In the genomic region with DNA sequence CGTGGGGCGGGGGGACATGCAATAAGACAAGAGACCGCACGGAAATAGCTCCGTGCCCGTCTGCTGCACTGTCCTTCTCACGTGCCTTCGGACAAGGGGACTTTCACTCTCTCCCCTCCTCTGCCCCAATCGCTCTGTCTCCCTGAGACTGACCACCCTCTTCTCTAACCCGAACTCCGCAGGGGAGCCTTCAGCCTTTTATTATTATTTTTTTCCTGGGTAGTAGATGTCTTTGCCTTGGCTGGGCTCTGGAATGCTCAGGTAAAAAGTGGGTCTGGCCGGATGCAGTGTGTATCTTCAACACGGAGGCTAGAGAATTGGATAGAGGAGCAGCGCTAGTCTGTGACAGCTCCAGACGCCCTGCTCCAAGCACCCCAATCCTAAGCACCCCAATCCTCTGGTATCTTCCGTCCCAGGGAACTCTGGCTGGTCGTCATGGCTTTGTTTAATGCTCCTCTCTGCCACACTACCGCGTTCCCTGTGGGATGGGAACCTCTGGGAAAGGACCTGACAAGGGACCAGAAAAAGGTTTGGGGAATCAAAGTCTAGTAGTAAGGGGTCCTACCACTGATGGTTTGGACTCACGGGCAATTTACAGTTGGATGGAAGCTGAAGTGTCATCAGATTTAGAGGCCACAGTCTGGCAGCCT, we compare ENCODE assay signal across 1 cellular context.
TF ChIP-seq lines count a peak whose summit lies in the region.

No MANE protein-coding gene starts in this region.

TF ChIP-seq in HepG2, 621 proteins besides CTCF, POLR2A, EP300 and RAD21:
- TF ChIP-seq, protein P1, sequence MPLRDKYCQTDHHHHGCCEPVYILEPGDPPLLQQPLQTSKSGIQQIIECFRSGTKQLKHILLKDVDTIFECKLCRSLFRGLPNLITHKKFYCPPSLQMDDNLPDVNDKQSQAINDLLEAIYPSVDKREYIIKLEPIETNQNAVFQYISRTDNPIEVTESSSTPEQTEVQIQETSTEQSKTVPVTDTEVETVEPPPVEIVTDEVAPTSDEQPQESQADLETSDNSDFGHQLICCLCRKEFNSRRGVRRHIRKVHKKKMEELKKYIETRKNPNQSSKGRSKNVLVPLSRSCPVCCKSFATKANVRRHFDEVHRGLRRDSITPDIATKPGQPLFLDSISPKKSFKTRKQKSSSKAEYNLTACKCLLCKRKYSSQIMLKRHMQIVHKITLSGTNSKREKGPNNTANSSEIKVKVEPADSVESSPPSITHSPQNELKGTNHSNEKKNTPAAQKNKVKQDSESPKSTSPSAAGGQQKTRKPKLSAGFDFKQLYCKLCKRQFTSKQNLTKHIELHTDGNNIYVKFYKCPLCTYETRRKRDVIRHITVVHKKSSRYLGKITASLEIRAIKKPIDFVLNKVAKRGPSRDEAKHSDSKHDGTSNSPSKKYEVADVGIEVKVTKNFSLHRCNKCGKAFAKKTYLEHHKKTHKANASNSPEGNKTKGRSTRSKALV (CRISPR knock-in tag; IDR thresholded peaks at IDR 0.05) = no peak
- TF ChIP-seq ZNF777 (CRISPR knock-in tag; IDR thresholded peaks at IDR 0.05) = peak; percentile 13; the same call in 1 of the 2 replicates
- no peak for TF ChIP-seq ZNF20 (CRISPR knock-in tag; IDR thresholded peaks at IDR 0.05)
